In the genomic region with DNA sequence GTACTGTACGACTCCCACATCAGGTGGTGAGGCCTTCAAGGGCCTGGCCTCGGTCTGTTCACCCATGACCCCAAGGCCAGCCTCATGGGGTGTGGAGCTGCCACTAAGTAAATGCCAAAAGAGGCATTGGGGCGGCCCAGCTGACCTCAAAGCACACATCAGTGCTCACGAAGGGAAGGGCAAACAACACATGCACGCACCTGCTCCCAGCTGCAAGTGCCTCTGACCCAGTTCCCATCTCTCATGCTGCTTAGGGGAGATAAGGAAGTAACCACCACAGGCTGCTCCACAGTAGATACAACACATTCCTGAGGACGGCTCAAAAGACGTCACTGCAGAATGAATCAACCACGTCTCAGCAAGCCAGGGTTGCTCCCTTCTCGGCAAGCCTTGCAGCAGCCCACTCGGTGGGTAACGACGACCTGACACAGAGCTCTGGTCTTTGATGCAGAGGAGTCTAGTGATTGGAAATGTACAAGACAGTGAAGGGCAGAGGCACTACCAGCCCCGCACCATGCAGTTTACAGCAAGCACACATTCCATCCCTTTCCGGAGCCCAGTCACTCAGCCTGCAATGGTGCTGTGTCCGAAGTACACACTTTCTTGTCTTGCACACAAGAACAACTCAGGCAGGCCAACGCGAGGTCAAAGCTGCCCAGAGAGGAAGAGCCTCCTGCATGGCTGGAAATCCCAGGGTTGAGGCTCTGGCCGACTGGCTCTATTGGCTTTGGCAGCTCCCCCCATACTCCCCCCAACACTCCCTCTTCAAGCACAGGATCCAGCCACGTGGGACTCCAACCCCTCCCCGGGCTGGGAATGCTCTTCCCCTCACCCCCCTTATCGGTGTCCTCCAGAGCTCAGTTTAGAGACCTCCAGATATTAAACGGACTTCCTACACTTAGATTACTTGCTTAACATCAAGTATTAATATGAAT, we compare ENCODE assay signal across 8 cellular contexts. TPM values are rescaled to one million over a fixed set of nuclear protein-coding genes. Genes with fewer than 3 reads are reported as not detected.
DNase-seq lines count a peak whose midpoint lies in the region; ATAC-seq, FAIRE-seq and TF ChIP-seq lines count a peak whose summit lies in the region.

No MANE protein-coding gene starts in this region.

- H3K4me1 ChIP-seq in GM23248 (ENCODE audit: insufficient read depth), result no peaks in the 10 kb centered on the region

- H3K9me3 Mint-ChIP-seq in nephron progenitor cell, result no peaks in the 10 kb centered on the region
- H3K9me3 Mint-ChIP-seq in MCF 10A (ENCODE audit: unreplicated experiment), result no peaks in the 10 kb centered on the region

- H3K9ac ChIP-seq in GM23248, result no peak overlapping the region

- TF ChIP-seq CTCF in bronchial epithelial cell (IDR thresholded peaks at IDR 0.05; ENCODE audit: insufficient read depth, low read length, severe bottlenecking), result no peak
- TF ChIP-seq CTCF in nephron progenitor cell (IDR thresholded peaks at IDR 0.05), result no peak
- TF ChIP-seq CTCF in MCF 10A (IDR thresholded peaks at IDR 0.05; ENCODE audit: unreplicated experiment), result no peak

- intact Hi-C loops in MCF 10A (cut with micrococcal nuclease), result no loop called here

- H3K27ac ChIP-seq in GM23248, result no peak overlapping the region

- WGBS in GM23248 (ENCODE audit: low coverage in 1 of 2, low lambda C conversion rate in 2 of 2, missing lambda C conversion rate in 2 of 2), 2 experiments, result 78 to 80% methylated on average over 21 to 22 of the region's 22 CpGs

- no peaks in the 10 kb centered on the region for H3K27me3 ChIP-seq in bronchial epithelial cell (ENCODE audit: control insufficient read depth, insufficient read depth, low read length)
- H3K27me3 ChIP-seq in GM23248 (replicated peaks; ENCODE audit: insufficient read depth), result peaks cover 9% of the 10 kb centered on the region; the same call in 1 of the 2 replicates

- H3K4me2 ChIP-seq in GM23248 (ENCODE audit: unreplicated experiment), result no peak overlapping the region

- no peak overlapping the region for H2AFZ ChIP-seq in GM23248

- H4K20me1 ChIP-seq in GM23248 (ENCODE audit: insufficient read depth), result no peaks in the 10 kb centered on the region

- H3K36me3 Mint-ChIP-seq in nephron progenitor cell (ENCODE audit: low read depth) (peaks cover 42% of the 10 kb centered on the region), MCF 10A (ENCODE audit: insufficient read depth, unreplicated experiment) (peaks cover 4% of the 10 kb centered on the region)

- in situ Hi-C loops in GM23248 (cut with MboI), result no loop called here

- no peaks in the 10 kb centered on the region for H3K27me3 Mint-ChIP-seq in nephron progenitor cell (ENCODE audit: low read depth, poor library complexity)
- H3K27me3 Mint-ChIP-seq in MCF 10A (ENCODE audit: insufficient read depth, unreplicated experiment), result no peaks in the 10 kb centered on the region

- peak overlapping the region; percentile 96 for H3K27ac Mint-ChIP-seq in nephron progenitor cell
- no peak overlapping the region for H3K27ac Mint-ChIP-seq in MCF 10A (ENCODE audit: low read depth, unreplicated experiment)

- H3K79me2 ChIP-seq in GM23248 (ENCODE audit: insufficient read depth), result no peaks in the 10 kb centered on the region

- peaks cover 7% of the 10 kb centered on the region for H3K36me3 ChIP-seq in bronchial epithelial cell (ENCODE audit: control insufficient read depth, insufficient read depth, low read length)
- H3K36me3 ChIP-seq in GM23248 (ENCODE audit: low read depth), result no peaks in the 10 kb centered on the region

- FAIRE-seq in bronchial epithelial cell (lab: Jason Lieb, UNC), result peak; percentile 86

- CTCF ChIA-PET in MCF 10A (lab: Yijun Ruan, JAX), result interaction anchor here (0.6 to 1.8 kb wide), 4 partner anchors 18 to 82 kb away, joined by 3 to 4 read pairs (median 4); no protein-coding TSS in a partner anchor

- peaks cover 67% of the 10 kb centered on the region for H3K4me1 Mint-ChIP-seq in nephron progenitor cell
- no peaks in the 10 kb centered on the region for H3K4me1 Mint-ChIP-seq in MCF 10A (ENCODE audit: insufficient read depth, unreplicated experiment)

- POLR2A ChIA-PET in MCF 10A (lab: Yijun Ruan, JAX), result no interaction called here

- peak; percentile 69 for ATAC-seq in GM18502 (IDR thresholded peaks at IDR 0.05; ENCODE audit: poor library complexity, unreplicated experiment)
- ATAC-seq in HG03354 (IDR thresholded peaks at IDR 0.05; ENCODE audit: poor library complexity, severe bottlenecking, unreplicated experiment), result peak; percentile 59
- no peak for ATAC-seq in HG03280 (IDR thresholded peaks at IDR 0.05; ENCODE audit: unreplicated experiment)

- no peaks in the 10 kb centered on the region for H3K9me3 ChIP-seq in GM23248 (ENCODE audit: low read depth)

- no TSS peak for BruUV-seq in MCF 10A (replicated peaks; lab: Mats Ljungman, UMichigan)

- no peaks in the 10 kb centered on the region for H3K9me2 ChIP-seq in GM23248 (ENCODE audit: insufficient read depth)

- no peaks in the 10 kb centered on the region for H3F3A ChIP-seq in GM23248 (ENCODE audit: insufficient read depth)

- H3K4me3 ChIP-seq in bronchial epithelial cell (ENCODE audit: low read depth, low read length) (no peak overlapping the region), GM23248 (no peak overlapping the region)

- H3K4me3 Mint-ChIP-seq in nephron progenitor cell (peak overlapping the region; percentile 64), MCF 10A (ENCODE audit: unreplicated experiment) (no peak overlapping the region)

- peak; percentile 72 for DNase-seq in bronchial epithelial cell (ENCODE audit: low read depth)
- no peak for DNase-seq in nephron progenitor cell
- no peak for DNase-seq in stimulated activated CD4-positive, alpha-beta T cell treated with anti-CD3 and anti-CD28 coated beads, Interleukin-1b, Interleukin-23, amount 100 ng/mL, for 48 hours
- no peak for DNase-seq in MCF 10A (ENCODE audit: unreplicated experiment)
- no peak for DNase-seq in GM23248

RNA-seq across cellular contexts. Expression of a gene that starts 31.8 kb away (rescaled TPM):
- total RNA-seq in bronchial epithelial cell, result 0.77 TPM in 1 of 2 replicates, not detected in the other
- not detected in 2 replicates for total RNA-seq in MCF 10A (2022)
- not detected in 2 replicates for total RNA-seq in GM23248 (2014; rRNA removed; shearing (Covaris generic))
- not detected in 2 replicates for polyA plus RNA-seq in GM23248 (2016; fragmentation: Nextera tagmentation; extraction: Ambion mirVana)

RNA-seq across cellular contexts. Expression of a gene that starts 51.2 kb away (rescaled TPM):
- 4.2 and 4.4 TPM in 2 replicates for total RNA-seq in bronchial epithelial cell
- total RNA-seq in MCF 10A (2022), result 3.5 and 3.6 TPM in 2 replicates
- 0.43 TPM in 1 of 2 replicates, not detected in the other for total RNA-seq in GM23248 (2014; rRNA removed; shearing (Covaris generic))
- 0.06 TPM in 1 of 2 replicates, not detected in the other for polyA plus RNA-seq in GM23248 (2016; fragmentation: Nextera tagmentation; extraction: Ambion mirVana)
